7 cellular contexts compared by ENCODE assay signal in the genomic region with DNA sequence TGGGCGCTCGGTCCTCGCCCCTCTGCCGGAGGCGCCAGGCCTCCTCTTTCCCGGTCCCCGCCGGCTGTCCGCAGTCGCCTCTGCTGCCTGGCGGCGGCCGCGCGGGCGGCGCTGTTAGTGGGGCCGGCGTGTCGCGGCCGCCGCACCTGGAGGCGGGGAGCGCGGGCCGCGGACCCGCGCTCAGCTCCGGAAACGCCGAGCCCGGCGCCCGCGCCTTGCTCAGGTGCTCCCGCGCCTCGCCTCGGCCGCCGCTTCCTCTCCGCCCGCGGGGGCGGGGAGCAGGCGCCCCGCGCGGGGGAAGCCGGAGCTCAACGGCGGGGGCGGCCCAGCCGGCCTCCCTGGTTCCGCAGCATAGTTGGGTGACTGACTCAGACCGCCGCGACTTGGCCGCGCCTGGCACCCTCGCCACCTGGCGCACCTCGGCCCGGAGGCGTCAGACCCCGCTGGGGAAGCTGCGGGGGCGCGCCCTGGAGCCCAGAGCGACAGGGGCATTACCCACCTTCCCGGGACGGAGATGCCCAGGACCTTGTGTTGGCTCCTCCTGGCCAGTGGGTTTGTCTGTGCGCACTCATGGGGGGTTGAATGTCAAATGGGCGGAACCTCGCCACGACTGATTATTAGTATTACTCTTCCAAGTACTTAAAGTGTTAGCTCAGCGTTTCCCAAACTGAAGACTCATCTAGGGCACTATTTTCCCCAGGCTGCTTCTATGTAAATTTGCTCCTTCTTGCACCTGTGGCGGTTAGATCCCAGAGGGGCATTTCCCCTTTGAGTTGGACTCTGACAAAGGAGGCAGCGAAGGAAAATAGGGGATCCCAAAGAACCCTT. TPM values are rescaled to one million over a fixed set of nuclear protein-coding genes. Genes with fewer than 3 reads are reported as not detected.
DNase-seq lines count a peak whose midpoint lies in the region; ATAC-seq lines count a peak whose summit lies in the region.

A gene with protein sequence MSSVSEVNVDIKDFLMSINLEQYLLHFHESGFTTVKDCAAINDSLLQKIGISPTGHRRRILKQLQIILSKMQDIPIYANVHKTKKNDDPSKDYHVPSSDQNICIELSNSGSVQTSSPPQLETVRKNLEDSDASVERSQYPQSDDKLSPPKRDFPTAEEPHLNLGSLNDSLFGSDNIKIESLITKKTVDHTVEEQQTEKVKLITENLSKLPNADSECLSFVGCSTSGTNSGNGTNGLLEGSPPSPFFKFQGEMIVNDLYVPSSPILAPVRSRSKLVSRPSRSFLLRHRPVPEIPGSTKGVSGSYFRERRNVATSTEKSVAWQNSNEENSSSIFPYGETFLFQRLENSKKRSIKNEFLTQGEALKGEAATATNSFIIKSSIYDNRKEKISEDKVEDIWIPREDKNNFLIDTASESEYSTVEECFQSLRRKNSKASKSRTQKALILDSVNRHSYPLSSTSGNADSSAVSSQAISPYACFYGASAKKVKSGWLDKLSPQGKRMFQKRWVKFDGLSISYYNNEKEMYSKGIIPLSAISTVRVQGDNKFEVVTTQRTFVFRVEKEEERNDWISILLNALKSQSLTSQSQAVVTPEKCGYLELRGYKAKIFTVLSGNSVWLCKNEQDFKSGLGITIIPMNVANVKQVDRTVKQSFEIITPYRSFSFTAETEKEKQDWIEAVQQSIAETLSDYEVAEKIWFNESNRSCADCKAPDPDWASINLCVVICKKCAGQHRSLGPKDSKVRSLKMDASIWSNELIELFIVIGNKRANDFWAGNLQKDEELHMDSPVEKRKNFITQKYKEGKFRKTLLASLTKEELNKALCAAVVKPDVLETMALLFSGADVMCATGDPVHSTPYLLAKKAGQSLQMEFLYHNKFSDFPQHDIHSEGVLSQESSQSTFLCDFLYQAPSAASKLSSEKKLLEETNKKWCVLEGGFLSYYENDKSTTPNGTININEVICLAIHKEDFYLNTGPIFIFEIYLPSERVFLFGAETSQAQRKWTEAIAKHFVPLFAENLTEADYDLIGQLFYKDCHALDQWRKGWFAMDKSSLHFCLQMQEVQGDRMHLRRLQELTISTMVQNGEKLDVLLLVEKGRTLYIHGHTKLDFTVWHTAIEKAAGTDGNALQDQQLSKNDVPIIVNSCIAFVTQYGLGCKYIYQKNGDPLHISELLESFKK (N-terminal part only) (minus strand): TSS at position 258 of the 828 bp plus-strand sequence. CDS start 15,028 bp downstream, outside the sequence.

- H2BK5ac ChIP-seq in mesendoderm (ENCODE audit: low read length), result no peak within 1 kb of the TSS

- no peak within 1 kb of the TSS for H4K8ac ChIP-seq in mesendoderm (ENCODE audit: low read depth, low read length)

- H3K79me2 ChIP-seq in mesendoderm (ENCODE audit: control insufficient read depth, insufficient read depth, low read length), result no peaks in the 10 kb centered on the region

- H3K23ac ChIP-seq in mesendoderm (ENCODE audit: low read length), result no peak within 1 kb of the TSS

- peak within 1 kb of the TSS; percentile 44 for H3K4me3 ChIP-seq in mesendoderm (ENCODE audit: low read length)

- peak within 1 kb of the TSS; percentile 83 for H2BK120ac ChIP-seq in mesendoderm (ENCODE audit: low read depth, low read length)

- H2AK5ac ChIP-seq in mesendoderm (ENCODE audit: low read length), result no peak within 1 kb of the TSS

- no peaks in the 10 kb centered on the region for H3K36me3 ChIP-seq in mesendoderm (ENCODE audit: control insufficient read depth, insufficient read depth, low read length)

- H2BK15ac ChIP-seq in mesendoderm (replicated peaks; ENCODE audit: low read depth), result no peak within 1 kb of the TSS

- peak within 1 kb of the TSS; percentile 7 for H3K4ac ChIP-seq in mesendoderm (ENCODE audit: low read depth, low read length)

- H4K5ac ChIP-seq in mesendoderm (ENCODE audit: low read length), result no peak within 1 kb of the TSS

- H3K4me2 ChIP-seq in mesendoderm (ENCODE audit: low read length), result peak within 1 kb of the TSS; percentile 78

- no peaks in the 10 kb centered on the region for H3K27me3 ChIP-seq in mesendoderm (ENCODE audit: insufficient read depth, low read length, poor library complexity)

- DNase-seq in NCI-H146 (lab: John Stamatoyannopoulos, UW) (peak; percentile 86), ecto neural progenitor cell (ENCODE audit: low spot score) (peak; percentile 69), mesendoderm (peak; percentile 67)
- DNase-seq in activated CD4-positive, alpha-beta T cell treated with anti-CD3 and anti-CD28 coated beads, Interleukin-2, amount 50 U/mL, for 4 hours, result peak; percentile 73 to 78
- peak; percentile 69 to 79 for DNase-seq in stimulated activated CD8-positive, alpha-beta memory T cell treated with anti-CD3 and anti-CD28 coated beads, Interleukin-15, amount 100 ng/mL, for 4 hours (ENCODE audit: low read depth in 2 of 2)

- peak within 1 kb of the TSS; percentile 83 for H3K56ac ChIP-seq in mesendoderm (ENCODE audit: low read length)

- ATAC-seq in GM18508 (IDR thresholded peaks at IDR 0.05; ENCODE audit: insufficient read depth, unreplicated experiment), result peak; percentile 31
- peak; percentile 54 for ATAC-seq in HG02623 (IDR thresholded peaks at IDR 0.05; ENCODE audit: unreplicated experiment)

- no peak within 1 kb of the TSS for H3K27ac ChIP-seq in mesendoderm (ENCODE audit: low read depth, low read length)

- H3K18ac ChIP-seq in mesendoderm (ENCODE audit: low read length), result peak within 1 kb of the TSS; percentile 99

- peak within 1 kb of the TSS; percentile 69 for H3K9ac ChIP-seq in mesendoderm (ENCODE audit: low read length)

- no peaks in the 10 kb centered on the region for H3K4me1 ChIP-seq in mesendoderm (ENCODE audit: control insufficient read depth, low read depth, low read length)

- WGBS in mesendoderm (ENCODE audit: extremely low coverage, insufficient coverage, low lambda C conversion rate), result no CpG with 5 or more reads among the region's 81 CpGs

- H3K79me1 ChIP-seq in mesendoderm (ENCODE audit: low read length), result no peaks in the 10 kb centered on the region

RNA-seq across cellular contexts. Expression of the gene that starts here (rescaled TPM):
- 1.2 TPM for polyA plus RNA-seq in mesendoderm (2013, experiment 1 of 2)
- polyA plus RNA-seq in mesendoderm (2013, experiment 2 of 2), result 1.2 TPM
